In genomic region chr6:70456725-70457124, GRCh38 we compare ENCODE assay signal across 23 cellular contexts. TPM values are rescaled to one million over a fixed set of nuclear protein-coding genes. Genes with fewer than 3 reads are reported as not detected.
DNase-seq lines count a peak whose midpoint lies in the region; ATAC-seq, FAIRE-seq and TF ChIP-seq lines count a peak whose summit lies in the region.
"Had no signal": no experiment of that assay in that cellular context is flagged by ENCODE, and none has a peak within 500 bp of the region (broad histone marks: within the 10 kb centered on the region; RNA-seq: fewer than 3 reads in every experiment).

No MANE protein-coding gene starts in this region.

- DNase-seq in GM19239 (ENCODE audit: insufficient read length, low spot score): no peak
- no peak for DNase-seq in K562 (ENCODE audit: extremely low read depth in 1 of 4, low spot score in 3 of 4)
- peak; percentile 3 for DNase-seq in hepatocyte (ENCODE audit: low spot score)
- peak; percentile 2 for DNase-seq in renal cortical epithelial cell (ENCODE audit: low read depth)
- no peak for DNase-seq in middle frontal gyrus (ENCODE audit: extremely low spot score, low spot score)
- DNase-seq in activated naive CD4-positive, alpha-beta T cell treated with anti-CD3 and anti-CD28 coated beads for 36 hours: no peak
- no peak for DNase-seq in stomach
- no peak for DNase-seq in NCI-H146 (lab: John Stamatoyannopoulos, UW)
- DNase-seq: EL; GF-D8; NCI-H1417; NCI-H187; NCI-H510A; NCI-H774; NK-92 treated with Interleukin-12 subunit alpha and Interleukin-12 subunit beta, amount 100 ng/mL, for 24 hours had no signal

- no TSS peak for BruUV-seq in K562 (replicated peaks; lab: Mats Ljungman, UMichigan)

- POLR2A ChIA-PET in K562 (lab: Yijun Ruan, JAX): no interaction called here

- H3K4me1 ChIP-seq in K562 (replicated peaks in 1 of 2; ENCODE audit: control insufficient read depth in 2 of 2, insufficient read depth in 2 of 2, low read length in 2 of 2) (no peaks in the 10 kb centered on the region), hepatocyte (ENCODE audit: insufficient read depth) (no peaks in the 10 kb centered on the region), stomach (peaks cover 0 to 14% (median 2%) of the 10 kb centered on the region in 4 donors)
- H3K4me1 ChIP-seq: A549 had no signal

- no peak for TF ChIP-seq RAD21 in K562 (CRISPR knock-in tag; conservative IDR thresholded peaks at IDR 0.05 in 1 of 2, IDR thresholded peaks at IDR 0.05 in 1 of 2)

- H3K4me1 Mint-ChIP-seq in activated naive CD4-positive, alpha-beta T cell treated with anti-CD3 and anti-CD28 coated beads for 36 hours (ENCODE audit: low read depth): peaks cover 2% of the 10 kb centered on the region
- H3K4me1 Mint-ChIP-seq: GM23338 had no signal

- TF ChIP-seq EP300 in K562 (IDR thresholded peaks at IDR 0.05; ENCODE audit: low read length) (no peak), stomach (IDR thresholded peaks at IDR 0.05) (no peak)

- H3K9me3 ChIP-seq in K562 (replicated peaks; ENCODE audit: control insufficient read depth, insufficient read depth, low read depth, low read length) (no peaks in the 10 kb centered on the region), hepatocyte (ENCODE audit: low read depth) (no peaks in the 10 kb centered on the region), stomach (no peaks in the 10 kb centered on the region)
- H3K9me3 ChIP-seq: A549 had no signal

- H4K20me1 ChIP-seq in K562 (replicated peaks; ENCODE audit: control insufficient read depth, insufficient read depth, low read length): no peaks in the 10 kb centered on the region
- no peaks in the 10 kb centered on the region for H4K20me1 ChIP-seq in hepatocyte (ENCODE audit: insufficient read depth, poor library complexity, severe bottlenecking)

- peak; percentile 39 for FAIRE-seq in GM19239 (lab: Jason Lieb, UNC)
- FAIRE-seq in K562 (lab: Jason Lieb, UNC): peak; percentile 58
- FAIRE-seq: A549, D721Med, HTR-8/SVneo had no signal

- CTCF ChIA-PET in K562 (lab: Yijun Ruan, JAX; ENCODE audit: low intra/inter-chr PET ratio): no interaction called here
- CTCF ChIA-PET in activated naive CD4-positive, alpha-beta T cell treated with anti-CD3 and anti-CD28 coated beads for 36 hours (lab: Charles Lee): no interaction called here

- peaks cover 6% of the 10 kb centered on the region for H3K9me3 Mint-ChIP-seq in activated naive CD4-positive, alpha-beta T cell treated with anti-CD3 and anti-CD28 coated beads for 36 hours
- H3K9me3 Mint-ChIP-seq: GM23338 had no signal

- in situ Hi-C loops in K562 (cut with MboI): no loop called here

- no peaks in the 10 kb centered on the region for H3K9me2 ChIP-seq in hepatocyte (replicated peaks; ENCODE audit: insufficient read depth)

- H3K9me1 ChIP-seq in K562 (ENCODE audit: control insufficient read depth, insufficient read depth, low read length): no peaks in the 10 kb centered on the region

- H3K4me2 ChIP-seq in K562 (ENCODE audit: insufficient read depth, low read length) (no peak overlapping the region), hepatocyte (no peak overlapping the region)
- H3K4me2 ChIP-seq: A549, GM23338 had no signal

- no peak overlapping the region for H3K9ac ChIP-seq in K562 (ENCODE audit: insufficient read depth in 1 of 2, low read depth in 2 of 2, low read length in 2 of 2)

- H3K27ac Mint-ChIP-seq in activated naive CD4-positive, alpha-beta T cell treated with anti-CD3 and anti-CD28 coated beads for 36 hours: no peak overlapping the region
- H3K27ac Mint-ChIP-seq: B cell, GM23338 had no signal

- TF ChIP-seq CTCF in K562 (IDR thresholded peaks at IDR 0.05 in 2 of 3, conservative IDR thresholded peaks at IDR 0.05 in 1 of 3; ENCODE audit: insufficient read depth in 2 of 3, low read depth in 1 of 3, low read length in 3 of 3) (no peak), hepatocyte (IDR thresholded peaks at IDR 0.05; ENCODE audit: poor library complexity) (no peak), stomach (IDR thresholded peaks at IDR 0.05) (no peak)

- H3K36me3 ChIP-seq in K562 (ENCODE audit: control insufficient read depth, insufficient read depth, low read length) (peaks cover 11% of the 10 kb centered on the region; the same call in 1 of the 3 replicates), hepatocyte (replicated peaks; ENCODE audit: insufficient read depth, low read depth) (no peaks in the 10 kb centered on the region), stomach (peaks cover 11 to 34% (median 17%) of the 10 kb centered on the region in 4 donors)

- no peaks in the 10 kb centered on the region for H3K79me2 ChIP-seq in K562 (ENCODE audit: control insufficient read depth, insufficient read depth, low read length)
- peaks cover 13% of the 10 kb centered on the region for H3K79me2 ChIP-seq in hepatocyte

- H3K27ac ChIP-seq in K562 (ENCODE audit: extremely low read depth, low read depth, low read length) (no peak overlapping the region), hepatocyte (no peak overlapping the region), stomach (no peak overlapping the region)
- H3K27ac ChIP-seq: A549 had no signal

- no peak overlapping the region for H3K4me3 Mint-ChIP-seq in activated naive CD4-positive, alpha-beta T cell treated with anti-CD3 and anti-CD28 coated beads for 36 hours
- H3K4me3 Mint-ChIP-seq: B cell, CD14-positive monocyte, GM23338 had no signal

- TF ChIP-seq POLR2A in K562 (conservative IDR thresholded peaks at IDR 0.05): no peak
- TF ChIP-seq POLR2A in stomach (IDR thresholded peaks at IDR 0.05): no peak

- intact Hi-C loops in K562 (cut with micrococcal nuclease): no loop called here
- intact Hi-C loops in activated naive CD4-positive, alpha-beta T cell treated with anti-CD3 and anti-CD28 coated beads for 36 hours (cut with micrococcal nuclease): no loop called here
- intact Hi-C loops in stomach (cut with DNase I; ENCODE audit: low total_unique reads): no loop called here

- no peak overlapping the region for H2AFZ ChIP-seq in K562 (ENCODE audit: low read depth, low read length)
- H2AFZ ChIP-seq in hepatocyte: no peak overlapping the region
- H2AFZ ChIP-seq: GM23338 had no signal

- ATAC-seq in K562: no peak
- ATAC-seq: A549, GM23338, Panc1, SK-N-SH treated with all-trans-retinoic acid at 6 μM for 48 hours had no signal

- peaks cover 24% of the 10 kb centered on the region for H3K36me3 Mint-ChIP-seq in activated naive CD4-positive, alpha-beta T cell treated with anti-CD3 and anti-CD28 coated beads for 36 hours (ENCODE audit: low read depth)

- H3K4me3 ChIP-seq in K562 (no peak overlapping the region), hepatocyte (no peak overlapping the region), stomach (no peak overlapping the region)
- H3K4me3 ChIP-seq: A549, GM23338 had no signal

- H3K27me3 ChIP-seq in K562 (ENCODE audit: control insufficient read depth in 2 of 2, insufficient read depth in 2 of 2, low read length in 2 of 2) (no peaks in the 10 kb centered on the region), hepatocyte (no peaks in the 10 kb centered on the region), stomach (no peaks in the 10 kb centered on the region)

- WGBS in K562 (ENCODE audit: insufficient coverage, low coverage, missing lambda C conversion rate): 21% methylated on average over 1 of the region's 1 CpG
- WGBS in hepatocyte (ENCODE audit: low lambda C conversion rate, missing lambda C conversion rate): 89% methylated on average over 1 of the region's 1 CpG
- WGBS in stomach, 5 donors: 17 to 58% (median 42%) methylated on average over 1 of the region's 1 CpG

- H3K27me3 Mint-ChIP-seq in activated naive CD4-positive, alpha-beta T cell treated with anti-CD3 and anti-CD28 coated beads for 36 hours (ENCODE audit: low read depth): no peaks in the 10 kb centered on the region
- H3K27me3 Mint-ChIP-seq: B cell had no signal

TF ChIP-seq in K562, 482 proteins besides CTCF, POLR2A, EP300 and RAD21 (continues in another document):
- no peak for TF ChIP-seq ZNF507 (tag; conservative IDR thresholded peaks at IDR 0.05)
- TF ChIP-seq, protein P1, sequence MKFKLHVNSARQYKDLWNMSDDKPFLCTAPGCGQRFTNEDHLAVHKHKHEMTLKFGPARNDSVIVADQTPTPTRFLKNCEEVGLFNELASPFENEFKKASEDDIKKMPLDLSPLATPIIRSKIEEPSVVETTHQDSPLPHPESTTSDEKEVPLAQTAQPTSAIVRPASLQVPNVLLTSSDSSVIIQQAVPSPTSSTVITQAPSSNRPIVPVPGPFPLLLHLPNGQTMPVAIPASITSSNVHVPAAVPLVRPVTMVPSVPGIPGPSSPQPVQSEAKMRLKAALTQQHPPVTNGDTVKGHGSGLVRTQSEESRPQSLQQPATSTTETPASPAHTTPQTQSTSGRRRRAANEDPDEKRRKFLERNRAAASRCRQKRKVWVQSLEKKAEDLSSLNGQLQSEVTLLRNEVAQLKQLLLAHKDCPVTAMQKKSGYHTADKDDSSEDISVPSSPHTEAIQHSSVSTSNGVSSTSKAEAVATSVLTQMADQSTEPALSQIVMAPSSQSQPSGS (CRISPR knock-in tag; IDR thresholded peaks at IDR 0.05): no peak
- TF ChIP-seq NR2C1 (IDR thresholded peaks at IDR 0.05): no peak
- no peak for TF ChIP-seq NR2C1 (tag; IDR thresholded peaks at IDR 0.05)
- no peak for TF ChIP-seq CREM (IDR thresholded peaks at IDR 0.05; ENCODE audit: low read depth)
- no peak for TF ChIP-seq TARDBP (IDR thresholded peaks at IDR 0.05)

RNA-seq across cellular contexts. Expression of gene FAM135A, which starts 43.4 kb away (rescaled TPM):
- 50.0 and 163 TPM in 2 replicates for total RNA-seq in K562 (2011; cell fraction: chromatin; rRNA removed; ENCODE audit: low replicate concordance)
- total RNA-seq in K562 (2011; cell fraction: nucleolus; rRNA removed): 29.7 and 39.0 TPM in 2 replicates
- total RNA-seq in K562 (2011; cell fraction: nucleoplasm; rRNA removed): 71.1 and 110 TPM in 2 replicates
- total RNA-seq in K562 (2014; rRNA removed) (22.6 and 23.0 TPM in 2 replicates), K562 (2014; rRNA removed; fragmentation: Illumina TruSeq; extraction: Trizol) (32.1 and 32.7 TPM in 2 replicates), K562 (2015; rRNA removed; fragmentation: Illumina TruSeq; extraction: Trizol) (24.8 and 26.4 TPM in 2 replicates), K562 (2021) (17.8 and 21.0 TPM in 2 replicates), hepatocyte (62.4 and 78.4 TPM in 2 replicates), renal cortical epithelial cell (29.2 and 52.6 TPM in 2 replicates), stomach (100 to 1,000 TPM in 1 of 5 donors, 10 to 100 TPM in 4; 25.9 to 121 (median 58.8) TPM)
- polyA plus RNA-seq in K562 (2011; rRNA removed) (32.9 and 34.1 TPM in 2 replicates), K562 (2014; fragmentation: Illumina TruSeq; extraction: Trizol) (15.6 and 19.2 TPM in 2 replicates), K562 (2014; fragmentation: Nextera tagmentation; extraction: Ambion mirVana) (1 to 10 TPM; 7.4 to 8.4 TPM), K562 (2014; rRNA removed) (17.0 and 19.2 TPM in 2 replicates), hepatocyte (17.2 and 19.0 TPM in 2 replicates), stomach (10 to 100 TPM in 1 of 3 donors, 1 to 10 TPM in 2; 7.2 to 30.3 (median 8.9) TPM)
- 5.9 and 15.1 TPM in 2 replicates for polyA plus RNA-seq in K562 (2011; cell fraction: cytosol; rRNA removed)
- 35.3 and 52.2 TPM in 2 replicates for polyA plus RNA-seq in K562 (2011; cell fraction: nucleus; rRNA removed)
- polyA plus RNA-seq in K562 (2012): 9.8 and 10.6 TPM in 2 replicates
- polyA minus RNA-seq in K562 (2011; rRNA and poly(A)+ RNA removed): 60.0 and 79.3 TPM in 2 replicates
- 14.0 and 14.7 TPM in 2 replicates for polyA minus RNA-seq in K562 (2011; cell fraction: cytosol; rRNA and poly(A)+ RNA removed)
- polyA minus RNA-seq in K562 (2011; cell fraction: nucleus; rRNA and poly(A)+ RNA removed): 78.8 and 104 TPM in 2 replicates
- total RNA-seq in activated naive CD4-positive, alpha-beta T cell treated with anti-CD3 and anti-CD28 coated beads for 36 hours: 10 to 100 TPM; 11.5 to 11.9 TPM

Comparison
In these comparisons a context has a peak if more than half of its experiments do, and no peak if none do; other contexts are left out.
1. DNase-seq: peak in hepatocyte (single experiment) and renal cortical epithelial cell (single experiment); none in GM19239 (single experiment), K562 (0 of 4), middle frontal gyrus (single experiment), activated naive CD4-positive, alpha-beta T cell treated with anti-CD3 and anti-CD28 coated beads for 36 hours (single experiment), stomach (single experiment) and NCI-H146 (single experiment).